In genomic region chr2:194616334-194616733, GRCh38 we compare ENCODE assay signal across 2 cellular contexts.
TF ChIP-seq lines count a peak whose summit lies in the region.

No MANE protein-coding gene starts in this region.

TF ChIP-seq in GM23338, 12 proteins besides CTCF, POLR2A, EP300 and RAD21 (continued from another document):
- TF ChIP-seq REST (IDR thresholded peaks at IDR 0.05; ENCODE audit: unreplicated experiment) = no peak
- no peak for TF ChIP-seq ZNF462 (CRISPR knock-in tag; IDR thresholded peaks at IDR 0.05)
- no peak for TF ChIP-seq CREB1 (CRISPR knock-in tag; IDR thresholded peaks at IDR 0.05; ENCODE audit: low read depth)
- TF ChIP-seq ZNF331 (CRISPR knock-in tag; IDR thresholded peaks at IDR 0.05; ENCODE audit: low read depth) = no peak
- TF ChIP-seq POLR2AphosphoS5 (IDR thresholded peaks at IDR 0.05; ENCODE audit: low read depth) = no peak
TF ChIP-seq in GM23338: peak in this region for 0.

TF ChIP-seq in WTC11, 78 proteins besides CTCF, POLR2A, EP300 and RAD21 (continued from another document):
- TF ChIP-seq USF1 (CRISPR knock-in tag; IDR thresholded peaks at IDR 0.05) = no peak
- no peak for TF ChIP-seq NR2C2 (CRISPR knock-in tag; IDR thresholded peaks at IDR 0.05)
- TF ChIP-seq NR1H2 (CRISPR knock-in tag; IDR thresholded peaks at IDR 0.05) = no peak
- TF ChIP-seq IRF2 (CRISPR knock-in tag; IDR thresholded peaks at IDR 0.05; ENCODE audit: borderline replicate concordance, low read depth) = no peak
- TF ChIP-seq HMGXB4 (CRISPR knock-in tag; IDR thresholded peaks at IDR 0.05) = no peak
TF ChIP-seq in WTC11: peak in this region for 0.
